In the genomic region with DNA sequence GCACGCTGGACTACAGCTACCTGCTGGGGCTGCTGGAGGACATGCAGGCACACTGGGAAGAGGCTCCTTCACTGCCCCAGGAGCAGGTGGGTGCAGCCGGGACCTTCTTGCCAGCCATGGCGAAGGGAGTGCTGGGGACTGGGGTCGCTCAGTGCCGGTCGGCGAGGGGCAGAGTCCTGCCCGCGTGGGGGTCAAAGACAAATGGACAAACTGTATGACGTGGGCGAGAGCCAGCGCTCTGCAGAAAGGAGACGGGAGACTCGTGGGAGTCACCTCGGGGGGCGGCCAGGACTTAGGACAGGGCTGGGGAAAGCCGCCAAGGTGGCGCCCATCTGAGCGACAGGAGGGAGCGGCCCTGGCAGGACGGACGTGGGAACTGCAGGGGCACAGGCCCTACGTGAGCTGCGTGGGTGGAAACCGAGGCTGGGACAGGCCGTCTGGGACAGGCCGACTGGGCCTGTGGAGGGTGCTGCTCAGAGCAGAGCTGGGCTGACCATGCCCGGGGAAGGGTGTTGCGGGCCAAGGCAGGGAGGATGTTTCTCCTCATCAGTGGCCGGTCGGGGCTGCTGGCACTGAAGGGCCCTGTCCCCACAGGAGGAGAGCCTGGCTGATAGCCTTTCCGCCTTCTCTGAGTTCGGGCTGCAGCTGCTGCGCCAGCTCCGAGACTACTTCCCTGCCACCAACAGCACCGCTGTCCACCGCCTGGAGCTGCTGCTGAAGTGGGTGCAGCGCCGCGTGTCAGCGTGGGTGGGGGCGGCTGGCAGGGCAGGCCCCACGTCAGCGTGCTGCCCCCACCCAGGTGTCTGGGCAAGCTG, we compare ENCODE assay signal across 8 cellular contexts. TPM values are rescaled to one million over a fixed set of nuclear protein-coding genes. Genes with fewer than 3 reads are reported as not detected.
DNase-seq lines count a peak whose midpoint lies in the region; ATAC-seq and TF ChIP-seq lines count a peak whose summit lies in the region.

No MANE protein-coding gene starts in this region.

- H3K36me3 ChIP-seq in kidney epithelial cell (ENCODE audit: control insufficient read depth, insufficient read depth, low read length) (no peaks in the 10 kb centered on the region), transverse colon (no peaks in the 10 kb centered on the region)

- H3K4me3 Mint-ChIP-seq in activated naive CD4-positive, alpha-beta T cell treated with anti-CD3 and anti-CD28 coated beads for 36 hours: peak overlapping the region; percentile 46
- H3K4me3 Mint-ChIP-seq in T-helper 17 cell: peak overlapping the region; percentile 87

- DNase-seq in activated naive CD4-positive, alpha-beta T cell treated with anti-CD3 and anti-CD28 coated beads for 36 hours: no peak
- DNase-seq in activated naive CD4-positive, alpha-beta T cell treated with Interleukin-2 at 50 U/mL for 16 hours: no peak
- DNase-seq in T-helper 17 cell: no peak
- DNase-seq in kidney epithelial cell (ENCODE audit: low read depth): no peak
- DNase-seq in transverse colon: no peak
- no peak for DNase-seq in UCSD-AML1 (lab: John Stamatoyannopoulos, UW; ENCODE audit: unreplicated experiment)

- H3K27me3 Mint-ChIP-seq in activated naive CD4-positive, alpha-beta T cell treated with anti-CD3 and anti-CD28 coated beads for 36 hours (ENCODE audit: low read depth): no peaks in the 10 kb centered on the region
- no peaks in the 10 kb centered on the region for H3K27me3 Mint-ChIP-seq in T-helper 17 cell

- no peaks in the 10 kb centered on the region for H3K9me3 ChIP-seq in T-helper 17 cell (ENCODE audit: control insufficient read depth, low read length, poor library complexity, severe bottlenecking)
- H3K9me3 ChIP-seq in transverse colon: no peaks in the 10 kb centered on the region

- 48% methylated on average over 44 of the region's 44 CpGs; no CpG with 5 or more reads in 1 of the 2 donors for WGBS in transverse colon (ENCODE audit: low coverage in 1 of 2), 2 donors

- peaks cover 6 to 17% (median 12%) of the 10 kb centered on the region in 4 donors for H3K4me1 ChIP-seq in transverse colon

- no peaks in the 10 kb centered on the region for H3K9me3 Mint-ChIP-seq in activated naive CD4-positive, alpha-beta T cell treated with anti-CD3 and anti-CD28 coated beads for 36 hours

- H3K4me3 ChIP-seq in kidney epithelial cell (ENCODE audit: low read depth, low read length) (peak overlapping the region; percentile 34), transverse colon (peak overlapping the region in 3 of 4 donors; percentile 11 to 45 (median 32))

- peaks cover 17% of the 10 kb centered on the region for H3K4me1 Mint-ChIP-seq in activated naive CD4-positive, alpha-beta T cell treated with anti-CD3 and anti-CD28 coated beads for 36 hours (ENCODE audit: low read depth)
- peaks cover 15% of the 10 kb centered on the region for H3K4me1 Mint-ChIP-seq in T-helper 17 cell

- ATAC-seq in T-helper 17 cell: no peak
- no peak for ATAC-seq in GM19463 (IDR thresholded peaks at IDR 0.05; ENCODE audit: unreplicated experiment)
- ATAC-seq in HG02840 (IDR thresholded peaks at IDR 0.05; ENCODE audit: low FRiP score, unreplicated experiment): no peak

- no peaks in the 10 kb centered on the region for H3K36me3 Mint-ChIP-seq in activated naive CD4-positive, alpha-beta T cell treated with anti-CD3 and anti-CD28 coated beads for 36 hours (ENCODE audit: low read depth)
- no peaks in the 10 kb centered on the region for H3K36me3 Mint-ChIP-seq in T-helper 17 cell (ENCODE audit: low read depth)

- H3K27me3 ChIP-seq in kidney epithelial cell (ENCODE audit: control insufficient read depth, insufficient read depth, low read length) (peaks cover 15% of the 10 kb centered on the region), transverse colon (no peaks in the 10 kb centered on the region)

- TF ChIP-seq EP300 in transverse colon (IDR thresholded peaks at IDR 0.05; ENCODE audit: low read depth): no peak

- no peak overlapping the region for H3K27ac Mint-ChIP-seq in activated naive CD4-positive, alpha-beta T cell treated with anti-CD3 and anti-CD28 coated beads for 36 hours
- peak overlapping the region; percentile 49 for H3K27ac Mint-ChIP-seq in T-helper 17 cell

- intact Hi-C loops in activated naive CD4-positive, alpha-beta T cell treated with anti-CD3 and anti-CD28 coated beads for 36 hours (cut with micrococcal nuclease): no loop called here
- intact Hi-C loops in transverse colon (cut with DNase I; ENCODE audit: low total_unique reads): no loop called here

- in situ Hi-C loops in transverse colon (cut with MboI; ENCODE audit: low pct_ligation_motif_present in 1 of 4, low pct_unique_long_range_greater_than_20kb in 1 of 4, low sequenced_read_pairs in 3 of 4): no loop called here

- peak overlapping the region; percentile 8 to 41 (median 27) for H3K27ac ChIP-seq in transverse colon

- CTCF ChIA-PET in activated naive CD4-positive, alpha-beta T cell treated with anti-CD3 and anti-CD28 coated beads for 36 hours (lab: Charles Lee): interaction anchor here (0.6 to 1.9 kb wide), 3 partner anchors 12 to 796 kb away, joined by 3 to 7 read pairs (median 4); no protein-coding TSS in a partner anchor

- TF ChIP-seq CTCF in kidney epithelial cell (IDR thresholded peaks at IDR 0.05; ENCODE audit: insufficient read depth, low read length, poor library complexity, severe bottlenecking) (no peak), transverse colon (IDR thresholded peaks at IDR 0.05) (peak in 1 of 5 experiments; percentile 10)

- TF ChIP-seq POLR2A in transverse colon (IDR thresholded peaks at IDR 0.05): peak; percentile 55

RNA-seq across cellular contexts. Expression of a gene that starts 8.0 kb away (rescaled TPM):
- total RNA-seq in activated naive CD4-positive, alpha-beta T cell treated with anti-CD3 and anti-CD28 coated beads for 36 hours: 10 to 100 TPM; 48.5 to 50.7 TPM
- total RNA-seq in T-helper 17 cell (10 to 100 TPM; 24.4 to 27.7 TPM), kidney epithelial cell (138 and 144 TPM in 2 replicates), transverse colon (100 to 1,000 TPM in 1 of 4 donors, 10 to 100 TPM in 3; 56.4 to 135 (median 75.3) TPM)

RNA-seq across cellular contexts. Expression of a gene that starts 8.1 kb away (rescaled TPM):
- total RNA-seq in activated naive CD4-positive, alpha-beta T cell treated with anti-CD3 and anti-CD28 coated beads for 36 hours: 10 to 100 TPM; 15.9 to 17.3 TPM
- total RNA-seq in T-helper 17 cell (10 to 100 TPM; 39.2 to 48.0 TPM), kidney epithelial cell (103 and 104 TPM in 2 replicates), transverse colon (100 to 1,000 TPM in 1 of 4 donors, 10 to 100 TPM in 3; 53.8 to 130 (median 79.1) TPM)

RNA-seq across cellular contexts. Expression of a gene that starts 10.2 kb away (rescaled TPM):
- total RNA-seq in activated naive CD4-positive, alpha-beta T cell treated with anti-CD3 and anti-CD28 coated beads for 36 hours: under 1 TPM; 0.10 to 0.37 TPM
- total RNA-seq in T-helper 17 cell: 10 to 100 TPM; 11.8 to 20.0 TPM
- total RNA-seq in kidney epithelial cell: 1.2 and 5.8 TPM in 2 replicates
- total RNA-seq in transverse colon: 100 to 1,000 TPM in 1 of 4 donors, 10 to 100 TPM in 1, 1 to 10 TPM in 2; 7.3 to 190 (median 11.4) TPM

RNA-seq across cellular contexts. Expression of a gene that starts 34.2 kb away (rescaled TPM):
- total RNA-seq in activated naive CD4-positive, alpha-beta T cell treated with anti-CD3 and anti-CD28 coated beads for 36 hours: 100 to 1,000 TPM; 273 to 297 TPM
- total RNA-seq in T-helper 17 cell (100 to 1,000 TPM; 233 to 249 TPM), kidney epithelial cell (129 and 139 TPM in 2 replicates), transverse colon (100 to 1,000 TPM in 1 of 4 donors, 10 to 100 TPM in 3; 55.4 to 110 (median 58.5) TPM)
